In the genomic region with DNA sequence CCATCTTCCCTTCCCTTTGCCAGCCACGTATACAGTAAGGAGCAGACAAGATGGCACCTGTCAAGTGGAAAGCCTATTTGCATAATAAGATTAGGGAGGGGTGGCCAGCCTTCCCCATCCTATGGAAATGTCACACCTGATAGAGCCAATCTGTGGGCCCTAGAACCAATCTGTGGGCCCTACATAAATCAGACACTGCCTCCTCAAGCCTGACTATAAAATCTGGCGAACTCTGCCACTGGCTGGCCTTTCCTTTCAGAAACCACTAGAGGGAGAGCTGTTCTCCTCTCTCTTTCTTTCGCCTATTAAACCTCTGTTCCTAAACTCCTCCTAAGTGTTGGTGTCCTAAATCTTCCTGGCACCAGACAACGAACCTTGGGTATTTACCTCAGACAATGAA, we compare ENCODE assay signal across 10 cellular contexts.
A peak's percentile ranks its signal among the peaks of the same experiment; 100 is the strongest.
DNase-seq lines count a peak whose midpoint lies in the region; ATAC-seq and TF ChIP-seq lines count a peak whose summit lies in the region.
"Had no signal": no experiment of that assay in that cellular context is flagged by ENCODE, and none has a peak within 500 bp of the region (broad histone marks: within the 10 kb centered on the region; RNA-seq: fewer than 3 reads in every experiment).

No MANE protein-coding gene starts in this region.

- H2BK120ac ChIP-seq in neuronal stem cell (ENCODE audit: low read depth, low read length), result no peak overlapping the region

- dilution Hi-C loops in mammary epithelial cell (cut with HindIII; ENCODE audit: low sequenced_read_pairs), result no loop called here

- peak; percentile 61 to 75 for TF ChIP-seq CTCF in mammary epithelial cell (conservative IDR thresholded peaks at IDR 0.05 in 1 of 2, IDR thresholded peaks at IDR 0.05 in 1 of 2; ENCODE audit: extremely low read depth in 1 of 2, insufficient read depth in 1 of 2, low read depth in 1 of 2, low read length in 2 of 2)

- H3K36me3 ChIP-seq in mammary epithelial cell (ENCODE audit: insufficient read depth, low read length), result no peaks in the 10 kb centered on the region
- H3K36me3 ChIP-seq in neuronal stem cell (replicated peaks in 1 of 2; ENCODE audit: control insufficient read depth in 2 of 2, insufficient read depth in 2 of 2, low read length in 2 of 2), result no peaks in the 10 kb centered on the region

- no peaks in the 10 kb centered on the region for H4K20me1 ChIP-seq in mammary epithelial cell (ENCODE audit: insufficient read depth, low read length)

- no peak overlapping the region for H2AK5ac ChIP-seq in neuronal stem cell (ENCODE audit: low read depth, low read length)

- no peak overlapping the region for H3K4me3 Mint-ChIP-seq in stimulated activated memory B cell treated with anti-CD40 and anti-IgM and Interleukin-4, amounts not matched to agents 10 μg/mL and 1 μg/mL and 100 μg/mL, for 72 hours
- H3K4me3 Mint-ChIP-seq in activated CD4-positive, alpha-beta T cell treated with anti-CD3 and anti-CD28 coated beads, Interleukin-2, amount 10 ng/mL, durations not matched to agents 7 days and 5 days, result no peak overlapping the region
- H3K4me3 Mint-ChIP-seq: activated CD4-positive, alpha-beta T cell treated with anti-CD3 and anti-CD28 coated beads for 36 hours had no signal

- intact Hi-C loops in mammary epithelial cell (cut with micrococcal nuclease), result loop anchor here (2.0 kb wide), 1 partner anchor 229 kb away; no protein-coding TSS in a partner anchor

- H3K9me3 ChIP-seq in mammary epithelial cell (replicated peaks; ENCODE audit: insufficient read depth, low read length), result no peaks in the 10 kb centered on the region
- no peaks in the 10 kb centered on the region for H3K9me3 ChIP-seq in neuronal stem cell (replicated peaks in 1 of 2; ENCODE audit: control insufficient read depth in 2 of 2, insufficient read depth in 1 of 2, low read depth in 1 of 2, low read length in 2 of 2)
- H3K9me3 ChIP-seq: A549 had no signal

- no peak overlapping the region for H4K91ac ChIP-seq in neuronal stem cell (ENCODE audit: low read depth, low read length, poor library complexity)

- no peak overlapping the region for H2BK5ac ChIP-seq in neuronal stem cell (ENCODE audit: low read length)

- H2AFZ ChIP-seq in mammary epithelial cell (ENCODE audit: low read depth, low read length), result no peak overlapping the region
- H2AFZ ChIP-seq in neuronal stem cell (ENCODE audit: low read length), result peak overlapping the region; percentile 69

- WGBS in mammary epithelial cell (ENCODE audit: low coverage, missing lambda C conversion rate), result 40% methylated on average over 4 of the region's 4 CpGs
- WGBS in neuronal stem cell (ENCODE audit: extremely low coverage in 2 of 2, insufficient read length in 2 of 2, insufficient replicate concordance in 1 of 2), 2 donors, result no CpG with 5 or more reads among the region's 4 CpGs

- no peaks in the 10 kb centered on the region for H3K4me1 Mint-ChIP-seq in stimulated activated memory B cell treated with anti-CD40 and anti-IgM and Interleukin-4, amounts not matched to agents 10 μg/mL and 1 μg/mL and 100 μg/mL, for 72 hours
- H3K4me1 Mint-ChIP-seq in activated CD4-positive, alpha-beta T cell treated with anti-CD3 and anti-CD28 coated beads, Interleukin-2, amount 10 ng/mL, durations not matched to agents 7 days and 5 days, result no peaks in the 10 kb centered on the region
- H3K4me1 Mint-ChIP-seq: activated CD4-positive, alpha-beta T cell treated with anti-CD3 and anti-CD28 coated beads for 36 hours had no signal

- no peak overlapping the region for H3K14ac ChIP-seq in neuronal stem cell (ENCODE audit: low read length)

- no peaks in the 10 kb centered on the region for H3K36me3 Mint-ChIP-seq in stimulated activated memory B cell treated with anti-CD40 and anti-IgM and Interleukin-4, amounts not matched to agents 10 μg/mL and 1 μg/mL and 100 μg/mL, for 72 hours
- no peaks in the 10 kb centered on the region for H3K36me3 Mint-ChIP-seq in activated CD4-positive, alpha-beta T cell treated with anti-CD3 and anti-CD28 coated beads, Interleukin-2, amount 10 ng/mL, durations not matched to agents 7 days and 5 days (ENCODE audit: low read depth)

- H3K79me1 ChIP-seq in neuronal stem cell (ENCODE audit: low read depth, low read length), result no peaks in the 10 kb centered on the region

- H3K27me3 ChIP-seq in mammary epithelial cell (ENCODE audit: insufficient read depth, low read length), result no peaks in the 10 kb centered on the region
- H3K27me3 ChIP-seq in neuronal stem cell (ENCODE audit: control insufficient read depth in 3 of 3, insufficient read depth in 3 of 3, low read depth in 1 of 3, low read length in 3 of 3), result no peaks in the 10 kb centered on the region

- H3K79me2 ChIP-seq in mammary epithelial cell (ENCODE audit: insufficient read depth, low read length), result no peaks in the 10 kb centered on the region

- no peak overlapping the region for H3K23ac ChIP-seq in neuronal stem cell (ENCODE audit: low read depth, low read length, poor library complexity)

- POLR2A ChIA-PET in activated CD4-positive, alpha-beta T cell treated with anti-CD3 and anti-CD28 coated beads, Interleukin-2, amount 10 ng/mL, durations not matched to agents 7 days and 5 days (lab: Charles Lee), result no interaction called here

- H3K4me3 ChIP-seq in mammary epithelial cell (replicated peaks in 1 of 3; ENCODE audit: insufficient read depth in 1 of 3, low read depth in 2 of 3, low read length in 3 of 3), result no peak overlapping the region
- H3K4me3 ChIP-seq in neuronal stem cell (ENCODE audit: low read length in 2 of 2), result no peak overlapping the region
- H3K4me3 ChIP-seq: A549 had no signal

- no peak overlapping the region for H3K4ac ChIP-seq in neuronal stem cell (ENCODE audit: low read length)

- H4K8ac ChIP-seq in neuronal stem cell (ENCODE audit: low read depth, low read length), result no peak overlapping the region

- H3K27ac ChIP-seq in mammary epithelial cell (ENCODE audit: insufficient read depth, low read depth, low read length), result no peak overlapping the region
- no peak overlapping the region for H3K27ac ChIP-seq in neuronal stem cell (replicated peaks; ENCODE audit: low read length)
- H3K27ac ChIP-seq: A549 had no signal

- BruUV-seq in mammary epithelial cell (replicated peaks; lab: Mats Ljungman, UMichigan), result no TSS peak

- H3K9me3 Mint-ChIP-seq in stimulated activated memory B cell treated with anti-CD40 and anti-IgM and Interleukin-4, amounts not matched to agents 10 μg/mL and 1 μg/mL and 100 μg/mL, for 72 hours, result no peaks in the 10 kb centered on the region
- H3K9me3 Mint-ChIP-seq in activated CD4-positive, alpha-beta T cell treated with anti-CD3 and anti-CD28 coated beads, Interleukin-2, amount 10 ng/mL, durations not matched to agents 7 days and 5 days, result no peaks in the 10 kb centered on the region

- DNase-seq in NCI-H1092 treated with DMSO at 0.1 percent for 48 hours (lab: John Stamatoyannopoulos, UW) (peak; percentile 39), NCI-H1092 (lab: John Stamatoyannopoulos, UW) (no peak), NAMALWA (ENCODE audit: low spot score) (peak; percentile 51), mammary epithelial cell (peak; percentile 2), neuronal stem cell (ENCODE audit: low spot score) (no peak)
- no peak for DNase-seq in activated CD8-positive, alpha-beta memory T cell treated with anti-CD3 and anti-CD28 coated beads, Interleukin-2, amount 50 U/mL, for 4 hours
- no peak for DNase-seq in activated CD4-positive, alpha-beta T cell treated with anti-CD3 and anti-CD28 coated beads, Interleukin-2, amount 10 ng/mL, durations not matched to agents 7 days and 5 days
- DNase-seq: activated CD4-positive, alpha-beta T cell treated with anti-CD3 and anti-CD28 coated beads for 36 hours had no signal

- H3K18ac ChIP-seq in neuronal stem cell (ENCODE audit: low read length), result no peak overlapping the region

- H3K27ac Mint-ChIP-seq in stimulated activated memory B cell treated with anti-CD40 and anti-IgM and Interleukin-4, amounts not matched to agents 10 μg/mL and 1 μg/mL and 100 μg/mL, for 72 hours, result no peak overlapping the region
- no peak overlapping the region for H3K27ac Mint-ChIP-seq in activated CD4-positive, alpha-beta T cell treated with anti-CD3 and anti-CD28 coated beads, Interleukin-2, amount 10 ng/mL, durations not matched to agents 7 days and 5 days
- H3K27ac Mint-ChIP-seq: activated CD4-positive, alpha-beta T cell treated with anti-CD3 and anti-CD28 coated beads for 36 hours had no signal

- no peak overlapping the region for H2BK15ac ChIP-seq in neuronal stem cell (ENCODE audit: low read length)

- ATAC-seq in stimulated activated memory B cell treated with anti-CD40 and anti-IgM and Interleukin-4, amounts not matched to agents 10 μg/mL and 1 μg/mL and 100 μg/mL, for 72 hours, result no peak
- ATAC-seq: activated CD4-positive, alpha-beta T cell treated with anti-CD3 and anti-CD28 coated beads for 36 hours had no signal

- no peaks in the 10 kb centered on the region for H3K27me3 Mint-ChIP-seq in stimulated activated memory B cell treated with anti-CD40 and anti-IgM and Interleukin-4, amounts not matched to agents 10 μg/mL and 1 μg/mL and 100 μg/mL, for 72 hours
- no peaks in the 10 kb centered on the region for H3K27me3 Mint-ChIP-seq in activated CD4-positive, alpha-beta T cell treated with anti-CD3 and anti-CD28 coated beads, Interleukin-2, amount 10 ng/mL, durations not matched to agents 7 days and 5 days
- H3K27me3 Mint-ChIP-seq: activated CD4-positive, alpha-beta T cell treated with anti-CD3 and anti-CD28 coated beads for 36 hours had no signal

- H3K4me2 ChIP-seq in mammary epithelial cell (ENCODE audit: insufficient read depth, low read depth, low read length) (no peak overlapping the region), neuronal stem cell (ENCODE audit: insufficient read depth, low read length, poor library complexity, severe bottlenecking) (no peak overlapping the region)
- H3K4me2 ChIP-seq: A549 had no signal

- H2BK12ac ChIP-seq in neuronal stem cell (ENCODE audit: low read length), result no peak overlapping the region

- CTCF ChIA-PET in mammary epithelial cell (lab: Charles Lee; ENCODE audit: low non-redundant PET), result no interaction called here
- CTCF ChIA-PET in activated CD4-positive, alpha-beta T cell treated with anti-CD3 and anti-CD28 coated beads, Interleukin-2, amount 10 ng/mL, durations not matched to agents 7 days and 5 days (lab: Charles Lee), result no interaction called here

- in situ Hi-C loops in mammary epithelial cell (cut with MboI; ENCODE audit: low sequenced_read_pairs in 2 of 2), result loop anchor here in 1 of 2 donors (25.0 kb wide), 1 partner anchor 223 kb away; no protein-coding TSS in a partner anchor

- H3K9ac ChIP-seq in mammary epithelial cell (ENCODE audit: insufficient read depth, low read length), result no peak overlapping the region
- H3K9ac ChIP-seq in neuronal stem cell (ENCODE audit: low read depth, low read length, poor library complexity), result no peak overlapping the region

- H3K4me1 ChIP-seq in mammary epithelial cell (ENCODE audit: insufficient read depth, low read length) (no peaks in the 10 kb centered on the region), neuronal stem cell (ENCODE audit: control insufficient read depth in 2 of 2, insufficient read depth in 1 of 2, low read depth in 1 of 2, low read length in 2 of 2) (no peaks in the 10 kb centered on the region)
- H3K4me1 ChIP-seq: A549 had no signal

Comparison
In these comparisons a context has a peak if more than half of its experiments do, and no peak if none do; other contexts are left out.
1. DNase-seq: peak in NCI-H1092 treated with DMSO at 0.1 percent for 48 hours (single experiment), NAMALWA (single experiment) and mammary epithelial cell (single experiment); none in NCI-H1092 (single experiment), neuronal stem cell (single experiment), activated CD8-positive, alpha-beta memory T cell treated with anti-CD3 and anti-CD28 coated beads, Interleukin-2, amount 50 U/mL, for 4 hours (single experiment) and activated CD4-positive, alpha-beta T cell treated with anti-CD3 and anti-CD28 coated beads, Interleukin-2, amount 10 ng/mL, durations not matched to agents 7 days and 5 days (single experiment).